Comparison of ENCODE assay signal across 8 cellular contexts in genomic region chr18:32018331-32019250, GRCh38. TPM values are rescaled to one million over a fixed set of nuclear protein-coding genes. Genes with fewer than 3 reads are reported as not detected.
A peak's percentile ranks its signal among the peaks of the same experiment; 100 is the strongest.
DNase-seq lines count a peak whose midpoint lies in the region; ATAC-seq and TF ChIP-seq lines count a peak whose summit lies in the region.

Gene RNF125 (plus strand): TSS chr18:32018825. CDS start chr18:32018864, 39 bp downstream.

- under 1% methylated on average over 48 of the region's 66 CpGs for WGBS in esophagus muscularis mucosa

- intact Hi-C loops in esophagus muscularis mucosa (cut with DNase I) = no loop called here

- H3K9me3 ChIP-seq in HUES48 (ENCODE audit: control insufficient read depth, insufficient read depth, low read length) = no peaks in the 10 kb centered on the region
- H3K9me3 ChIP-seq in esophagus muscularis mucosa = no peaks in the 10 kb centered on the region
- H3K9me3 ChIP-seq in muscle layer of duodenum (ENCODE audit: control insufficient read depth in 1 of 2, low read length in 2 of 2) = no peaks in the 10 kb centered on the region

- TF ChIP-seq POLR2A in esophagus muscularis mucosa (IDR thresholded peaks at IDR 0.05; ENCODE audit: low read depth) = no peak

- H3K4me1 ChIP-seq in HUES48 (ENCODE audit: control insufficient read depth, insufficient read depth, low read length) = peaks cover 15% of the 10 kb centered on the region
- peaks cover 5 to 26% (median 23%) of the 10 kb centered on the region in 4 donors for H3K4me1 ChIP-seq in esophagus muscularis mucosa
- peaks cover 0 to 12% of the 10 kb centered on the region in 2 donors for H3K4me1 ChIP-seq in muscle layer of duodenum (ENCODE audit: control insufficient read depth in 1 of 2, insufficient read depth in 2 of 2, low read length in 2 of 2)

- H3K9ac ChIP-seq in HUES48 (ENCODE audit: low read depth, low read length) = peak within 1 kb of the TSS; percentile 61

- H3K4me3 ChIP-seq in HUES48 (ENCODE audit: low read depth, low read length) = peak within 1 kb of the TSS; percentile 68
- H3K4me3 ChIP-seq in esophagus muscularis mucosa = peak within 1 kb of the TSS; percentile 54 to 64 (median 60)
- peak within 1 kb of the TSS; percentile 71 to 90 for H3K4me3 ChIP-seq in muscle layer of duodenum (ENCODE audit: low read depth in 1 of 2, low read length in 2 of 2)

- H3K27me3 ChIP-seq in HUES48 (ENCODE audit: control insufficient read depth, insufficient read depth, low read length) (0 out of 2 replicates have a peak, but pooled peaks cover 6% of the 10 kb centered on the region), esophagus muscularis mucosa (peaks cover 0 to 6% (median 0%) of the 10 kb centered on the region in 4 donors), muscle layer of duodenum (ENCODE audit: low read depth, low read length) (no peaks in the 10 kb centered on the region)

- H3K27ac ChIP-seq in HUES48 (ENCODE audit: low read depth, low read length) (peak within 1 kb of the TSS; percentile 83), esophagus muscularis mucosa (replicated peaks in 1 of 4) (peak within 1 kb of the TSS; percentile 54 to 78 (median 62)), muscle layer of duodenum (ENCODE audit: low read length) (peak within 1 kb of the TSS; percentile 32)

- DNase-seq in D341Med (ENCODE audit: low spot score) (peak; percentile 91), OCI-M1 (lab: John Stamatoyannopoulos, UW) (peak; percentile 89), activated T-cell treated with anti-CD3 and anti-CD28 coated beads for 48 hours (ENCODE audit: low read depth) (peak; percentile 84), esophagus muscularis mucosa (ENCODE audit: extremely low spot score) (peak; percentile 93)
- peak; percentile 63 for DNase-seq in stimulated activated CD8-positive, alpha-beta memory T cell treated with anti-CD3 and anti-CD28 coated beads, Interleukin-7, amount 100 ng/mL, for 24 hours (ENCODE audit: low read depth)

- TF ChIP-seq EP300 in esophagus muscularis mucosa (IDR thresholded peaks at IDR 0.05) = no peak

- ATAC-seq in GM21423 (IDR thresholded peaks at IDR 0.05; ENCODE audit: unreplicated experiment) = peak; percentile 83

- no peak for TF ChIP-seq CTCF in esophagus muscularis mucosa (IDR thresholded peaks at IDR 0.05)

- H3K36me3 ChIP-seq in HUES48 (ENCODE audit: control insufficient read depth, insufficient read depth, low read length) = no peaks in the 10 kb centered on the region
- H3K36me3 ChIP-seq in esophagus muscularis mucosa = no peaks in the 10 kb centered on the region
- H3K36me3 ChIP-seq in muscle layer of duodenum (ENCODE audit: control insufficient read depth in 1 of 2, insufficient read depth in 2 of 2, low read length in 2 of 2) = no peaks in the 10 kb centered on the region

RNA-seq across cellular contexts. Expression of gene RNF125, which starts in this region (rescaled TPM):
- total RNA-seq in esophagus muscularis mucosa = 1 to 10 TPM; 3.3 to 5.2 (median 4.3) TPM

Comparison
In these comparisons a context has a peak if more than half of its experiments do, and no peak if none do; other contexts are left out.
1. Peak in every context shown above with its lines: DNase-seq, ATAC-seq, H3K4me3 ChIP-seq and H3K27ac ChIP-seq.
2. H3K27ac ChIP-seq: peak in every context shown above with its lines; median percentile 83 in HUES48; 62 in esophagus muscularis mucosa; 32 in muscle layer of duodenum.